In the genomic region with DNA sequence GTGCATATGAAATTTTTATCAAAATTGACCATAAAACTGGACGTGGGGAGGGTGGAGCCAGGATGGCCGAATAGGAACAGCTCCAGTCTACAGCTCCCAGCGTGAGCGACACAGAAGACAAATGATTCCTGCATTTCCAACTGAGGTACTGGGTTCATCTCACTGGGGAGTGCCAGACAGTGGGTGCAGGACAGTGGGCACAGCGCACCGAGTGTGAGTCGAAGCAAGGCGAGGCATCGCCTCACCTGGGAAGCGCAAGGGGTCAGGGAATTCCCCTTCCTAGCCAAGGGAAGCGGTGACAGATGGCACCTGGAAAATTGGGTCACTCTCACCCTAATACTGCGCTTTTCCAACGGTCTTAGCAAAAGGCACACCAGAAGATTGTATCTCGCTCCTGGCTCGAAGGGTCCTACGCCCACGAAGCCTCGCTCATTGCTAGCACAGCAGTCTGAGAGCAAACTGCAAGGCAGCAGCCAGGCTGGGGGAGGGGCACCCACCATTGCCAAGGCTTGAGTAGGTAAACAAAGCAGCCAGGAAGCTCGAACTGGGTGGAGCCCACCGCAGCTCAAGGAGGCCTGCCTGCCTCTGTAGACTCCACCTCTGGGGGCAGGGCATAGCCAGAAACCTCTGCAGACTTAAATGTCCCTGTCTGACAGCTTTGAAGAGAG, we compare ENCODE assay signal across 7 cellular contexts. TPM values are rescaled to one million over a fixed set of nuclear protein-coding genes. Genes with fewer than 3 reads are reported as not detected.
A peak's percentile ranks its signal among the peaks of the same experiment; 100 is the strongest.
DNase-seq lines count a peak whose midpoint lies in the region; ATAC-seq, FAIRE-seq and TF ChIP-seq lines count a peak whose summit lies in the region.
"Not testable (repeated sequence)": the region's sequence is repeated elsewhere in the genome, so short reads cannot be mapped to it uniquely, and the experiment has no call there.

No MANE protein-coding gene starts in this region.

- not testable (repeated sequence) for H4K91ac ChIP-seq in H1 (replicated peaks; ENCODE audit: insufficient read length, low read length)

- not testable (repeated sequence) for H3K27me3 Mint-ChIP-seq in activated CD4-positive, alpha-beta T cell treated with anti-CD3 and anti-CD28 coated beads for 36 hours

- TF ChIP-seq CTCF in KMS-11 (conservative IDR thresholded peaks at IDR 0.05; ENCODE audit: low read depth, low read length); H1 (IDR thresholded peaks at IDR 0.05; ENCODE audit: control extremely low read depth in 1 of 3, insufficient read depth in 1 of 3, low read depth in 1 of 3, low read length in 3 of 3); pancreas (IDR thresholded peaks at IDR 0.05): not testable (repeated sequence)

- TF ChIP-seq POLR2A in H1 (IDR thresholded peaks at IDR 0.05; ENCODE audit: control extremely low read depth in 1 of 2, low read depth in 2 of 2, low read length in 2 of 2): peak in 1 of 2 experiments; percentile 30; a peak in 1 of 3 replicates

- H3K23me2 ChIP-seq in H1 (ENCODE audit: low read depth, low read length): not testable (repeated sequence)

- H4K8ac ChIP-seq in H1 (ENCODE audit: extremely low read depth, insufficient read depth, low read length): peak overlapping the region; percentile 62; the same call in 1 of the 2 replicates

- CTCF ChIA-PET in activated CD4-positive, alpha-beta T cell treated with anti-CD3 and anti-CD28 coated beads for 36 hours (lab: Charles Lee): interaction anchor here (0.6 to 0.7 kb wide), 2 partner anchors 20 to 966 kb away, joined by 3 to 4 read pairs; no protein-coding TSS in a partner anchor
- CTCF ChIA-PET in H1 (lab: Charles Lee; ENCODE audit: partially characterized antibody): interaction anchor here (1.1 kb wide), 1 partner anchor 75 kb away, joined by 5 read pairs; no protein-coding TSS in a partner anchor

- H2AK5ac ChIP-seq in H1 (ENCODE audit: low read depth, low read length): not testable (repeated sequence)

- H3K56ac ChIP-seq in H1 (replicated peaks; ENCODE audit: insufficient read length, low read depth, low read length): not testable (repeated sequence)

- peak; percentile 70 for FAIRE-seq in H1 (lab: Jason Lieb, UNC)
- FAIRE-seq in pancreas (lab: Jason Lieb, UNC): not testable (repeated sequence)

- not testable (repeated sequence) for H3K79me2 ChIP-seq in KMS-11 (ENCODE audit: insufficient read depth, low read depth); H1 (ENCODE audit: control insufficient read depth in 1 of 2, insufficient read depth in 2 of 2, low read length in 2 of 2)

- not testable (repeated sequence) for TF ChIP-seq EP300 in H1 (IDR thresholded peaks at IDR 0.05; ENCODE audit: borderline replicate concordance in 1 of 2, low read depth in 2 of 2, low read length in 2 of 2)

- DNase-seq in activated CD4-positive, alpha-beta T cell treated with anti-CD3 and anti-CD28 coated beads for 36 hours: peak; percentile 71
- DNase-seq in activated gamma-delta T cell (lab: John Stamatoyannopoulos, UW): peak; percentile 11
- peak in 1 of 2 experiments; percentile 79 for DNase-seq in H1 (ENCODE audit: low read depth in 1 of 2, low spot score in 2 of 2)
- DNase-seq in islet precursor cell: peak; percentile 63
- DNase-seq in pancreas: peak; percentile 68 to 81 (median 74)
- DNase-seq in stimulated activated CD8-positive, alpha-beta memory T cell treated with anti-CD3 and anti-CD28 coated beads, Interleukin-12 subunit alpha, Interleukin-12 subunit beta, amount 100 ng/mL, for 4 hours (ENCODE audit: low read depth): peak; percentile 35

- peak; percentile 53 for ATAC-seq in activated CD4-positive, alpha-beta T cell treated with anti-CD3 and anti-CD28 coated beads for 36 hours
- ATAC-seq in pancreas: peak in 1 of 4 donors; percentile 50

- H3K36me3 Mint-ChIP-seq in activated CD4-positive, alpha-beta T cell treated with anti-CD3 and anti-CD28 coated beads for 36 hours (ENCODE audit: low read depth): peaks cover 38% of the 10 kb centered on the region

- H2BK12ac ChIP-seq in H1 (ENCODE audit: low read depth, low read length): peak overlapping the region; percentile 68; the same call in 1 of the 2 replicates

- H3K4me2 ChIP-seq in KMS-11 (peak overlapping the region; percentile 31), H1 (ENCODE audit: insufficient read depth in 1 of 2, low read depth in 2 of 2, low read length in 2 of 2) (peak overlapping the region; percentile 68 to 99)

- peak overlapping the region; percentile 74 for H2BK5ac ChIP-seq in H1 (ENCODE audit: low read depth, low read length)

- H3K9ac ChIP-seq in KMS-11 (peak overlapping the region; percentile 64; the same call in 1 of the 2 replicates), H1 (replicated peaks in 1 of 4; ENCODE audit: extremely low read depth in 1 of 4, low read depth in 3 of 4, low read length in 3 of 4) (peak overlapping the region in 3 of 4 experiments; percentile 70 to 84 (median 76); a peak in 6 of 7 replicates)

- H2BK120ac ChIP-seq in H1 (replicated peaks; ENCODE audit: low read depth, low read length): not testable (repeated sequence)

- not testable (repeated sequence) for H2BK20ac ChIP-seq in H1 (ENCODE audit: low read length)

- 45% methylated on average over 20 of the region's 20 CpGs; no CpG with 5 or more reads in 1 of the 2 experiments for WGBS in H1 (ENCODE audit: extremely low coverage in 1 of 2, insufficient coverage in 1 of 2, insufficient read length in 1 of 2, insufficient replicate concordance in 2 of 2, low coverage in 1 of 2, low lambda C conversion rate in 2 of 2, missing lambda C conversion rate in 1 of 2), 2 experiments
- 41 to 56% methylated on average over 20 of the region's 20 CpGs for WGBS in pancreas, 2 donors

- H3K27ac ChIP-seq in KMS-11: peak overlapping the region; percentile 50
- H3K27ac ChIP-seq in H1 (ENCODE audit: low read depth, low read length): peak overlapping the region; percentile 76
- peak overlapping the region in 2 of 4 donors; percentile 22 to 69 for H3K27ac ChIP-seq in pancreas

- peak overlapping the region; percentile 75 for H4K5ac ChIP-seq in H1 (ENCODE audit: insufficient read length, low read depth, low read length)

- TF ChIP-seq RAD21 in H1 (IDR thresholded peaks at IDR 0.05 in 1 of 2, conservative IDR thresholded peaks at IDR 0.05 in 1 of 2; ENCODE audit: low read depth in 2 of 2, low read length in 2 of 2): peak in 1 of 2 experiments; percentile 5; a peak in 1 of 4 replicates

- H2AFZ ChIP-seq in KMS-11 (ENCODE audit: low read depth) (peak overlapping the region; percentile 76), H1 (ENCODE audit: low read length) (peak overlapping the region; percentile 23; the same call in 1 of the 2 replicates)

- not testable (repeated sequence) for H3K4me3 ChIP-seq in KMS-11 (IDR thresholded peaks at IDR 0.05; ENCODE audit: insufficient read depth, low read depth, low read length)
- H3K4me3 ChIP-seq in H1 (ENCODE audit: extremely low read depth in 1 of 4, insufficient read depth in 2 of 4, low read depth in 3 of 4, low read length in 4 of 4): peak overlapping the region; percentile 27 to 73 (median 46); a peak in 7 of 8 replicates
- peak overlapping the region in 3 of 4 donors; percentile 26 to 43 (median 41) for H3K4me3 ChIP-seq in pancreas

- not testable (repeated sequence) for H3K36me3 ChIP-seq in KMS-11 (ENCODE audit: insufficient read depth); H1 (ENCODE audit: control insufficient read depth in 2 of 4, insufficient read depth in 4 of 4, low read length in 3 of 4); pancreas

- peak overlapping the region; percentile 24 for H3K4me3 Mint-ChIP-seq in activated CD4-positive, alpha-beta T cell treated with anti-CD3 and anti-CD28 coated beads for 36 hours

- H3K23ac ChIP-seq in H1 (ENCODE audit: insufficient read length): peak overlapping the region; percentile 32

- POLR2A ChIA-PET in activated CD4-positive, alpha-beta T cell treated with anti-CD3 and anti-CD28 coated beads for 36 hours (lab: Charles Lee): not testable (repeated sequence)
- POLR2A ChIA-PET in H1 (lab: Charles Lee; ENCODE audit: partially characterized antibody): interaction anchor here (0.6 to 1.6 kb wide), 5 partner anchors 10 to 205 kb away, joined by 3 to 6 read pairs (median 3); a partner anchor contains a TSS

- peaks cover 15% of the 10 kb centered on the region for H3K4me1 ChIP-seq in KMS-11 (ENCODE audit: low read depth, poor library complexity, severe bottlenecking)
- H3K4me1 ChIP-seq in H1 (replicated peaks in 1 of 4; ENCODE audit: control insufficient read depth in 3 of 4, insufficient read depth in 4 of 4, low read length in 3 of 4); pancreas: not testable (repeated sequence)

- not testable (repeated sequence) for H4K20me1 ChIP-seq in KMS-11 (ENCODE audit: insufficient read depth); H1 (replicated peaks in 1 of 2; ENCODE audit: control insufficient read depth in 1 of 2, insufficient read depth in 2 of 2, low read length in 2 of 2)

- not testable (repeated sequence) for H3K14ac ChIP-seq in H1 (ENCODE audit: insufficient read length)

- peaks cover 39% of the 10 kb centered on the region for H3K4me1 Mint-ChIP-seq in activated CD4-positive, alpha-beta T cell treated with anti-CD3 and anti-CD28 coated beads for 36 hours

- H3K9me3 Mint-ChIP-seq in activated CD4-positive, alpha-beta T cell treated with anti-CD3 and anti-CD28 coated beads for 36 hours (ENCODE audit: low read depth): not testable (repeated sequence)

- peak overlapping the region; percentile 36; the same call in 1 of the 2 replicates for H2BK15ac ChIP-seq in H1 (ENCODE audit: low read length)

- H3K18ac ChIP-seq in H1 (ENCODE audit: extremely low read depth, low read length): not testable (repeated sequence)

- not testable (repeated sequence) for H3K9me3 ChIP-seq in H1 (ENCODE audit: insufficient read depth in 2 of 2, low read depth in 1 of 2, low read length in 1 of 2); pancreas

- peak overlapping the region; percentile 15 for H3K27ac Mint-ChIP-seq in activated CD4-positive, alpha-beta T cell treated with anti-CD3 and anti-CD28 coated beads for 36 hours

- not testable (repeated sequence) for H3K27me3 ChIP-seq in KMS-11 (ENCODE audit: insufficient read depth, low read depth); H1 (replicated peaks in 1 of 4; ENCODE audit: control insufficient read depth in 3 of 4, extremely low read depth in 1 of 4, insufficient read depth in 3 of 4, low read length in 3 of 4); pancreas

- intact Hi-C loops in activated CD4-positive, alpha-beta T cell treated with anti-CD3 and anti-CD28 coated beads for 36 hours (cut with DNase I, micrococcal nuclease); pancreas (cut with DNase I): not testable (repeated sequence)

- H3K79me1 ChIP-seq in H1 (ENCODE audit: low read depth, low read length): not testable (repeated sequence)

- not testable (repeated sequence) for H3K4ac ChIP-seq in H1 (replicated peaks; ENCODE audit: insufficient read length, low read depth, low read length)

RNA-seq across cellular contexts. Expression of a gene that starts 23.0 kb away (rescaled TPM):
- total RNA-seq in activated CD4-positive, alpha-beta T cell treated with anti-CD3 and anti-CD28 coated beads for 36 hours: 10 to 100 TPM; 35.5 to 37.8 TPM
- total RNA-seq in H1 (2021; fragmentation: NEBNext Ultra II Directional; extraction: Animal tissue kit (Norgen Biotek cat#: 25700)): 18.5 and 19.2 TPM in 2 replicates
- polyA plus RNA-seq in H1 (2011; rRNA removed) (2.3 and 4.4 TPM in 2 replicates), pancreas (1 to 10 TPM; 2.1 to 7.1 TPM)
- 4.5 TPM for polyA plus RNA-seq in H1 (2011; cell fraction: cytosol; rRNA removed)
- 1.5 TPM for polyA plus RNA-seq in H1 (2011; cell fraction: nucleus; rRNA removed)
- polyA plus RNA-seq in H1 (2012, experiment 1 of 2): 11.8 to 23.0 TPM (median 17.3 TPM) in 4 replicates
- 1.4 TPM for polyA plus RNA-seq in H1 (2012, experiment 2 of 2)
- 8.7 TPM for polyA plus RNA-seq in H1 (2013, experiment 1 of 2)
- polyA plus RNA-seq in H1 (2013, experiment 2 of 2): 8.6 TPM
- 5.7 and 9.7 TPM in 2 replicates for polyA minus RNA-seq in H1 (2011; rRNA and poly(A)+ RNA removed)
- 5.7 TPM for polyA minus RNA-seq in H1 (2011; cell fraction: cytosol; rRNA and poly(A)+ RNA removed)
- polyA minus RNA-seq in H1 (2011; cell fraction: nucleus; rRNA and poly(A)+ RNA removed): 7.4 TPM
- total RNA-seq in pancreas: 10 to 100 TPM in 2 of 6 donors, 1 to 10 TPM in 4; 6.8 to 14.8 (median 8.6) TPM

RNA-seq across cellular contexts. Expression of a gene that starts 23.2 kb away (rescaled TPM):
- total RNA-seq in activated CD4-positive, alpha-beta T cell treated with anti-CD3 and anti-CD28 coated beads for 36 hours: 10 to 100 TPM; 26.1 to 27.0 TPM
- total RNA-seq in H1 (2021; fragmentation: NEBNext Ultra II Directional; extraction: Animal tissue kit (Norgen Biotek cat#: 25700)): 64.4 and 73.3 TPM in 2 replicates
- 18.6 and 37.4 TPM in 2 replicates for polyA plus RNA-seq in H1 (2011; rRNA removed)
- polyA plus RNA-seq in H1 (2011; cell fraction: cytosol; rRNA removed): 34.9 TPM
- 11.7 TPM for polyA plus RNA-seq in H1 (2011; cell fraction: nucleus; rRNA removed)
- 56.4 to 77.0 TPM (median 64.7 TPM) in 4 replicates for polyA plus RNA-seq in H1 (2012, experiment 1 of 2)
- 14.5 TPM for polyA plus RNA-seq in H1 (2012, experiment 2 of 2)
- polyA plus RNA-seq in H1 (2013, experiment 1 of 2): 47.4 TPM
- 48.1 TPM for polyA plus RNA-seq in H1 (2013, experiment 2 of 2)
- polyA minus RNA-seq in H1 (2011; rRNA and poly(A)+ RNA removed): 39.1 and 86.5 TPM in 2 replicates
- 26.5 TPM for polyA minus RNA-seq in H1 (2011; cell fraction: cytosol; rRNA and poly(A)+ RNA removed)
- 22.7 TPM for polyA minus RNA-seq in H1 (2011; cell fraction: nucleus; rRNA and poly(A)+ RNA removed)
- 1 to 10 TPM; 3.8 to 9.7 (median 7.7) TPM for total RNA-seq in pancreas
- 1 to 10 TPM; 2.7 to 3.2 TPM for polyA plus RNA-seq in pancreas

RNA-seq across cellular contexts. Expression of a gene that starts 37.3 kb away (rescaled TPM):
- total RNA-seq in activated CD4-positive, alpha-beta T cell treated with anti-CD3 and anti-CD28 coated beads for 36 hours: under 1 TPM; 0.16 to 0.58 TPM
- total RNA-seq in H1 (2021; fragmentation: NEBNext Ultra II Directional; extraction: Animal tissue kit (Norgen Biotek cat#: 25700)): not detected in 2 replicates
- 0.09 and 0.11 TPM in 2 replicates for polyA plus RNA-seq in H1 (2011; rRNA removed)
- 0.41 TPM for polyA plus RNA-seq in H1 (2011; cell fraction: cytosol; rRNA removed)
- polyA plus RNA-seq in H1 (2011; cell fraction: nucleus; rRNA removed): 0.21 TPM
- 0.42 to 0.57 TPM in 2 of 4 replicates, not detected in the others for polyA plus RNA-seq in H1 (2012, experiment 1 of 2)
- not detected for polyA plus RNA-seq in H1 (2012, experiment 2 of 2)
- polyA plus RNA-seq in H1 (2013, experiment 1 of 2): 0.06 TPM
- polyA plus RNA-seq in H1 (2013, experiment 2 of 2): not detected
- 1.0 and 1.1 TPM in 2 replicates for polyA minus RNA-seq in H1 (2011; rRNA and poly(A)+ RNA removed)
- polyA minus RNA-seq in H1 (2011; cell fraction: cytosol; rRNA and poly(A)+ RNA removed): not detected
- polyA minus RNA-seq in H1 (2011; cell fraction: nucleus; rRNA and poly(A)+ RNA removed): not detected
- total RNA-seq in pancreas: 10 to 100 TPM in 4 of 6 donors, 1 to 10 TPM in 2; 9.7 to 27.7 (median 16.0) TPM
- polyA plus RNA-seq in pancreas: 10 to 100 TPM; 13.5 to 22.7 TPM
